ENCODE assay signal across 1 cellular context in genomic region chr20:57388953-57389694, GRCh38.
A peak's percentile ranks its signal among the peaks of the same experiment; 100 is the strongest.
TF ChIP-seq lines count a peak whose summit lies in the region.

No MANE protein-coding gene starts in this region.

TF ChIP-seq in HEK293, 187 proteins besides CTCF, POLR2A, EP300 and RAD21 (continued from another document):
- TF ChIP-seq GLIS2 (tag by site-specific recombination; IDR thresholded peaks at IDR 0.05) (peak; percentile 35; the same call in 1 of the 2 replicates), ZBTB8A (tag by site-specific recombination; IDR thresholded peaks at IDR 0.05) (peak; percentile 89), ZBTB26 (tag by site-specific recombination; optimal IDR thresholded peaks at IDR 0.05) (peak; percentile 41), ZFP3 (tag by site-specific recombination; IDR thresholded peaks at IDR 0.05; ENCODE audit: low read depth) (no peak), SP2 (tag by site-specific recombination; IDR thresholded peaks at IDR 0.05) (0 out of 2 replicates have a peak, but pooled peaks have one; percentile 19), ZNF335 (tag by site-specific recombination; conservative IDR thresholded peaks at IDR 0.05) (peak; percentile 80), IKZF3 (tag by site-specific recombination; IDR thresholded peaks at IDR 0.05) (no peak), ZNF362 (tag by site-specific recombination; IDR thresholded peaks at IDR 0.05) (peak; percentile 55; the same call in 1 of the 2 replicates), PRDM1 (tag by site-specific recombination; IDR thresholded peaks at IDR 0.05) (peak; percentile 56), GLI4 (tag by site-specific recombination; IDR thresholded peaks at IDR 0.05) (no peak), ZNF561 (tag by site-specific recombination; IDR thresholded peaks at IDR 0.05; ENCODE audit: borderline replicate concordance) (peak; percentile 67; the same call in 1 of the 2 replicates), ZNF76 (tag by site-specific recombination; IDR thresholded peaks at IDR 0.05; ENCODE audit: borderline replicate concordance, low read depth) (0 out of 2 replicates have a peak, but pooled peaks have one; percentile 14), ZBTB44 (tag by site-specific recombination; IDR thresholded peaks at IDR 0.05) (peak; percentile 27; the same call in 1 of the 2 replicates), ZFHX2 (tag by site-specific recombination; conservative IDR thresholded peaks at IDR 0.05) (peak; percentile 17; the same call in 1 of the 2 replicates)
